In the genomic region with DNA sequence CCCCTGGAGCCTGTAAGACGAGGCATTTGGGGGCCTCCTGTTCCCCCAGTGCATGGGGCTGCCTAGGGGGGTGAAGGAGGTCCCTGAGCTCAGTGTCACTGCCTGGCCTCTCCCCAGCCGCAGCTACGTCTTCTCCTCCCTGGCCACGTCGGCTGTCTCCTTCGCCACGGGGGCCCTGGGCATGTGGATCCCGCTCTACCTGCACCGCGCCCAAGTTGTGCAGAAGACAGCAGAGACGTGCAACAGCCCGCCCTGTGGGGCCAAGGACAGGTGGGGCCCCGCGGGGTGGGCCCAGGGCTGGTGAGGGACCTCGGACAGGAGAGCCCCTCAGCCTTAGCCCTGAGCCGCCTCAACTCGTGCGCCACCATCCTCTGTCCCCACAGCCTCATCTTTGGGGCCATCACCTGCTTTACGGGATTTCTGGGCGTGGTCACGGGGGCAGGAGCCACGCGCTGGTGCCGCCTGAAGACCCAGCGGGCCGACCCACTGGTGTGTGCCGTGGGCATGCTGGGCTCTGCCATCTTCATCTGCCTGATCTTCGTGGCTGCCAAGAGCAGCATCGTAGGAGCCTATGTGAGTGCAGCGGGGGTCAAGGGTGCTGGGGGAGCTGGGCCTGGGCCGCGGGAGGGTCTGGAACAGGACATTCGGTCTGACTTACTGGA, we compare ENCODE assay signal across 2 cellular contexts.
TF ChIP-seq lines count a peak whose summit lies in the region.

No MANE protein-coding gene starts in this region.

TF ChIP-seq in HEK293, 187 proteins besides CTCF, POLR2A, EP300 and RAD21:
- TF ChIP-seq ZNF239 (tag by site-specific recombination; IDR thresholded peaks at IDR 0.05) (no peak), KLF1 (tag by site-specific recombination; IDR thresholded peaks at IDR 0.05) (no peak), ZNF658 (tag by site-specific recombination; IDR thresholded peaks at IDR 0.05) (no peak), ZFP69B (tag by site-specific recombination; IDR thresholded peaks at IDR 0.05) (peak; percentile 23; the same call in 1 of the 2 replicates), ZNF354C (tag by site-specific recombination; IDR thresholded peaks at IDR 0.05; ENCODE audit: borderline replicate concordance, low read depth) (no peak), ZBTB20 (tag by site-specific recombination; IDR thresholded peaks at IDR 0.05) (0 out of 2 replicates have a peak, but pooled peaks have one; percentile 47)

TF ChIP-seq in GM23338, 12 proteins besides CTCF, POLR2A, EP300 and RAD21:
- no peak for TF ChIP-seq CREB1 (CRISPR knock-in tag; IDR thresholded peaks at IDR 0.05; ENCODE audit: low read depth)
- no peak for TF ChIP-seq JUNB (IDR thresholded peaks at IDR 0.05; ENCODE audit: unreplicated experiment)
- TF ChIP-seq POLR2AphosphoS5 (IDR thresholded peaks at IDR 0.05; ENCODE audit: low read depth): no peak
- no peak for TF ChIP-seq ZNF114 (CRISPR knock-in tag; IDR thresholded peaks at IDR 0.05)
- TF ChIP-seq EZH2 (IDR thresholded peaks at IDR 0.05; ENCODE audit: low read depth, unreplicated experiment): no peak
- no peak for TF ChIP-seq STAT1 (IDR thresholded peaks at IDR 0.05; ENCODE audit: unreplicated experiment)
- no peak for TF ChIP-seq EZH2phosphoT487 (IDR thresholded peaks at IDR 0.05; ENCODE audit: unreplicated experiment)
- TF ChIP-seq NANOG (IDR thresholded peaks at IDR 0.05; ENCODE audit: borderline replicate concordance): no peak
- TF ChIP-seq, protein P1, sequence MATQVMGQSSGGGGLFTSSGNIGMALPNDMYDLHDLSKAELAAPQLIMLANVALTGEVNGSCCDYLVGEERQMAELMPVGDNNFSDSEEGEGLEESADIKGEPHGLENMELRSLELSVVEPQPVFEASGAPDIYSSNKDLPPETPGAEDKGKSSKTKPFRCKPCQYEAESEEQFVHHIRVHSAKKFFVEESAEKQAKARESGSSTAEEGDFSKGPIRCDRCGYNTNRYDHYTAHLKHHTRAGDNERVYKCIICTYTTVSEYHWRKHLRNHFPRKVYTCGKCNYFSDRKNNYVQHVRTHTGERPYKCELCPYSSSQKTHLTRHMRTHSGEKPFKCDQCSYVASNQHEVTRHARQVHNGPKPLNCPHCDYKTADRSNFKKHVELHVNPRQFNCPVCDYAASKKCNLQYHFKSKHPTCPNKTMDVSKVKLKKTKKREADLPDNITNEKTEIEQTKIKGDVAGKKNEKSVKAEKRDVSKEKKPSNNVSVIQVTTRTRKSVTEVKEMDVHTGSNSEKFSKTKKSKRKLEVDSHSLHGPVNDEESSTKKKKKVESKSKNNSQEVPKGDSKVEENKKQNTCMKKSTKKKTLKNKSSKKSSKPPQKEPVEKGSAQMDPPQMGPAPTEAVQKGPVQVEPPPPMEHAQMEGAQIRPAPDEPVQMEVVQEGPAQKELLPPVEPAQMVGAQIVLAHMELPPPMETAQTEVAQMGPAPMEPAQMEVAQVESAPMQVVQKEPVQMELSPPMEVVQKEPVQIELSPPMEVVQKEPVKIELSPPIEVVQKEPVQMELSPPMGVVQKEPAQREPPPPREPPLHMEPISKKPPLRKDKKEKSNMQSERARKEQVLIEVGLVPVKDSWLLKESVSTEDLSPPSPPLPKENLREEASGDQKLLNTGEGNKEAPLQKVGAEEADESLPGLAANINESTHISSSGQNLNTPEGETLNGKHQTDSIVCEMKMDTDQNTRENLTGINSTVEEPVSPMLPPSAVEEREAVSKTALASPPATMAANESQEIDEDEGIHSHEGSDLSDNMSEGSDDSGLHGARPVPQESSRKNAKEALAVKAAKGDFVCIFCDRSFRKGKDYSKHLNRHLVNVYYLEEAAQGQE (IDR thresholded peaks at IDR 0.05; ENCODE audit: unreplicated experiment): no peak
- TF ChIP-seq, protein P2, sequence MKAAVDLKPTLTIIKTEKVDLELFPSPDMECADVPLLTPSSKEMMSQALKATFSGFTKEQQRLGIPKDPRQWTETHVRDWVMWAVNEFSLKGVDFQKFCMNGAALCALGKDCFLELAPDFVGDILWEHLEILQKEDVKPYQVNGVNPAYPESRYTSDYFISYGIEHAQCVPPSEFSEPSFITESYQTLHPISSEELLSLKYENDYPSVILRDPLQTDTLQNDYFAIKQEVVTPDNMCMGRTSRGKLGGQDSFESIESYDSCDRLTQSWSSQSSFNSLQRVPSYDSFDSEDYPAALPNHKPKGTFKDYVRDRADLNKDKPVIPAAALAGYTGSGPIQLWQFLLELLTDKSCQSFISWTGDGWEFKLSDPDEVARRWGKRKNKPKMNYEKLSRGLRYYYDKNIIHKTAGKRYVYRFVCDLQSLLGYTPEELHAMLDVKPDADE (IDR thresholded peaks at IDR 0.05): no peak
- TF ChIP-seq, protein P3, sequence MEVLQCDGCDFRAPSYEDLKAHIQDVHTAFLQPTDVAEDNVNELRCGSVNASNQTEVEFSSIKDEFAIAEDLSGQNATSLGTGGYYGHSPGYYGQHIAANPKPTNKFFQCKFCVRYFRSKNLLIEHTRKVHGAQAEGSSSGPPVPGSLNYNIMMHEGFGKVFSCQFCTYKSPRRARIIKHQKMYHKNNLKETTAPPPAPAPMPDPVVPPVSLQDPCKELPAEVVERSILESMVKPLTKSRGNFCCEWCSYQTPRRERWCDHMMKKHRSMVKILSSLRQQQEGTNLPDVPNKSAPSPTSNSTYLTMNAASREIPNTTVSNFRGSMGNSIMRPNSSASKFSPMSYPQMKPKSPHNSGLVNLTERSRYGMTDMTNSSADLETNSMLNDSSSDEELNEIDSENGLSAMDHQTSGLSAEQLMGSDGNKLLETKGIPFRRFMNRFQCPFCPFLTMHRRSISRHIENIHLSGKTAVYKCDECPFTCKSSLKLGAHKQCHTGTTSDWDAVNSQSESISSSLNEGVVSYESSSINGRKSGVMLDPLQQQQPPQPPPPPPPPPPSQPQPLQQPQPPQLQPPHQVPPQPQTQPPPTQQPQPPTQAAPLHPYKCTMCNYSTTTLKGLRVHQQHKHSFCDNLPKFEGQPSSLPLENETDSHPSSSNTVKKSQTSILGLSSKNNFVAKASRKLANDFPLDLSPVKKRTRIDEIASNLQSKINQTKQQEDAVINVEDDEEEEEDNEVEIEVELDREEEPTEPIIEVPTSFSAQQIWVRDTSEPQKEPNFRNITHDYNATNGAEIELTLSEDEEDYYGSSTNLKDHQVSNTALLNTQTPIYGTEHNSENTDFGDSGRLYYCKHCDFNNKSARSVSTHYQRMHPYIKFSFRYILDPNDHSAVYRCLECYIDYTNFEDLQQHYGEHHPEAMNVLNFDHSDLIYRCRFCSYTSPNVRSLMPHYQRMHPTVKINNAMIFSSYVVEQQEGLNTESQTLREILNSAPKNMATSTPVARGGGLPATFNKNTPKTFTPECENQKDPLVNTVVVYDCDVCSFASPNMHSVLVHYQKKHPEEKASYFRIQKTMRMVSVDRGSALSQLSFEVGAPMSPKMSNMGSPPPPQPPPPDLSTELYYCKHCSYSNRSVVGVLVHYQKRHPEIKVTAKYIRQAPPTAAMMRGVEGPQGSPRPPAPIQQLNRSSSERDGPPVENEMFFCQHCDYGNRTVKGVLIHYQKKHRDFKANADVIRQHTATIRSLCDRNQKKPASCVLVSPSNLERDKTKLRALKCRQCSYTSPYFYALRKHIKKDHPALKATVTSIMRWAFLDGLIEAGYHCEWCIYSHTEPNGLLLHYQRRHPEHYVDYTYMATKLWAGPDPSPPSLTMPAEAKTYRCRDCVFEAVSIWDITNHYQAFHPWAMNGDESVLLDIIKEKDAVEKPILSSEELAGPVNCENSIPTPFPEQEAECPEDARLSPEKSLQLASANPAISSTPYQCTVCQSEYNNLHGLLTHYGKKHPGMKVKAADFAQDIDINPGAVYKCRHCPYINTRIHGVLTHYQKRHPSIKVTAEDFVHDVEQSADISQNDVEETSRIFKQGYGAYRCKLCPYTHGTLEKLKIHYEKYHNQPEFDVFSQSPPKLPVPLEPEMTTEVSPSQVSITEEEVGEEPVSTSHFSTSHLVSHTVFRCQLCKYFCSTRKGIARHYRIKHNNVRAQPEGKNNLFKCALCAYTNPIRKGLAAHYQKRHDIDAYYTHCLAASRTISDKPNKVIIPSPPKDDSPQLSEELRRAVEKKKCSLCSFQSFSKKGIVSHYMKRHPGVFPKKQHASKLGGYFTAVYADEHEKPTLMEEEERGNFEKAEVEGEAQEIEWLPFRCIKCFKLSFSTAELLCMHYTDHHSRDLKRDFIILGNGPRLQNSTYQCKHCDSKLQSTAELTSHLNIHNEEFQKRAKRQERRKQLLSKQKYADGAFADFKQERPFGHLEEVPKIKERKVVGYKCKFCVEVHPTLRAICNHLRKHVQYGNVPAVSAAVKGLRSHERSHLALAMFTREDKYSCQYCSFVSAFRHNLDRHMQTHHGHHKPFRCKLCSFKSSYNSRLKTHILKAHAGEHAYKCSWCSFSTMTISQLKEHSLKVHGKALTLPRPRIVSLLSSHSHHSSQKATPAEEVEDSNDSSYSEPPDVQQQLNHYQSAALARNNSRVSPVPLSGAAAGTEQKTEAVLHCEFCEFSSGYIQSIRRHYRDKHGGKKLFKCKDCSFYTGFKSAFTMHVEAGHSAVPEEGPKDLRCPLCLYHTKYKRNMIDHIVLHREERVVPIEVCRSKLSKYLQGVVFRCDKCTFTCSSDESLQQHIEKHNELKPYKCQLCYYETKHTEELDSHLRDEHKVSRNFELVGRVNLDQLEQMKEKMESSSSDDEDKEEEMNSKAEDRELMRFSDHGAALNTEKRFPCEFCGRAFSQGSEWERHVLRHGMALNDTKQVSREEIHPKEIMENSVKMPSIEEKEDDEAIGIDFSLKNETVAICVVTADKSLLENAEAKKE (CRISPR knock-in tag; IDR thresholded peaks at IDR 0.05): no peak
- TF ChIP-seq ZNF331 (CRISPR knock-in tag; IDR thresholded peaks at IDR 0.05; ENCODE audit: low read depth): no peak
